ENCODE assay signal across 1 cellular context in the genomic region with DNA sequence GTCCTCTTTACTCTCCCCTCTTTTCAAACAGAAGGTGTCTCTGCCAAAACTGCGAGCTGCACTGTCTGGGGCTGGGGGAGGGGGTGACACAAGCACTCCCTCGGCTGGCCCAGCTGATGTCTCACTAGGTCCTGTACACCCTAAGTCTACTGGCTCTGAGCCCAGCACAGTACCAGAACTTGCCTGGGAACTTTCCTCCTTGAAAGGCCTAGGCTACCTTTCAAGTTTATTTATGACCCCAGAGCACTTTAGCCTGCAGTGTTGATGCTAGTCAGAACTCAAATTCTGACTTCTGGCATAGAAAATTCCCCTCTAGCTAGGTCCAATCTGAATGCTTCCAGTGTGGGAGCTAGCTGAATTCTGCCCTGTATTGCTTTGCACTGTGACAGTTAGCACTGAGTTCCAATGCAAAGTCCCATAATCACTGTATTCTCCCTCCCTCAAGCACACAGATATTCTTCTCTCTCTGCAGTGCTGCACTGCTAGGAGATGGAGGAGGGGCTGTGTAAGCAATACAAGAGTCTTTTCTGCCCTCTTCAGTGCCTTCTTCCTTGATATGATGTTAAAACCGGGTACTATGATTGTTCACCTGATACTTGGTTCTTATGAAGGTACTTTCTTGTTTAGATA.
TF ChIP-seq lines count a peak whose summit lies in the region.

No MANE protein-coding gene starts in this region.

TF ChIP-seq in HCT116, 20 proteins besides CTCF, POLR2A, EP300 and RAD21 (continued from another document):
- TF ChIP-seq, protein P1, sequence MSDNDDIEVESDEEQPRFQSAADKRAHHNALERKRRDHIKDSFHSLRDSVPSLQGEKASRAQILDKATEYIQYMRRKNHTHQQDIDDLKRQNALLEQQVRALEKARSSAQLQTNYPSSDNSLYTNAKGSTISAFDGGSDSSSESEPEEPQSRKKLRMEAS (IDR thresholded peaks at IDR 0.05): no peak
- TF ChIP-seq CBX3 (IDR thresholded peaks at IDR 0.05; ENCODE audit: low read depth) (no peak), FOSL1 (IDR thresholded peaks at IDR 0.05; ENCODE audit: low read depth) (0 out of 2 replicates have a peak, but pooled peaks have one; percentile 9), YY1 (IDR thresholded peaks at IDR 0.05; ENCODE audit: extremely low read depth, insufficient replicate concordance, low read depth, low read length) (no peak), SRF (IDR thresholded peaks at IDR 0.05; ENCODE audit: low read depth) (no peak)
